ENCODE assay signal across 9 cellular contexts in the genomic region with DNA sequence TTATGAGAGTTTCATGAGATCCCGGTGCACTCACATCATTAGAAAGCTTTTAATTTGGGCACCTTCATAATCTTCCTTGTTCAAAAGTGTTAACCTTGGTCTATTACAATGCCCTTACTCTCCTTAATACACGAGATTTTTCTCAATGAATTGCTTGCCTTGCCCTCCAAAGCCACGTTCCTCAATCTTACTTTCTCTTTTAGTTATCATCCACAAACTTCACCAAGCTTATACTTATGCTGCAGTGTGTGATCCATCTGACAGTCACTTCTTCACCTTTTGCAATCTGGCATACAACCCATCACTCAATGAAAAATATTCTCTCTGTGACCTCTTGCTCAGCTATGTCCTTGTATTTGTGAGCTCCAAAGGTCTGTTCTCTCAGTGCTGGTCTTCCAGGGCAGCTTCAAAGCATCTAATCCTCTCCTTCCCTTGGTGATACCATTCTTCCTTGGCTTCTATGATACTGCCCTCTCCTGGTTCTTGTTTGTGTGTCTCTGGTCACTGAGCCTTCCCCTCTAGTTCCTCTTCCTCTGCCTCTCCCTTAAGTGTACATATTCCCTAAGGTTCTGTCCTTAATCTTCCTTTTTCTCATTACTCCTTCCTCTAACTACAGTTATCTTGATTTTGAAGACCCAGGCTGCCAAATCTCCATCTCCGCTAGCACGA.
DNase-seq lines count a peak whose midpoint lies in the region; ATAC-seq and TF ChIP-seq lines count a peak whose summit lies in the region.
"Had no signal": no experiment of that assay in that cellular context is flagged by ENCODE, and none has a peak within 500 bp of the region (broad histone marks: within the 10 kb centered on the region; RNA-seq: fewer than 3 reads in every experiment).

No MANE protein-coding gene starts in this region.

- CTCF ChIA-PET in AG04450 (lab: Charles Lee), result interaction anchor here (0.7 to 1.6 kb wide), 24 partner anchors 9 to 387 kb away, joined by 3 to 7 read pairs (median 3); a partner anchor contains a TSS

- peaks cover 3% of the 10 kb centered on the region; the same call in 1 of the 2 replicates for H3K9me3 ChIP-seq in AG04450 (ENCODE audit: control insufficient read depth, insufficient read depth, low read length)

- peak; percentile 59 for TF ChIP-seq CTCF in AG04450 (IDR thresholded peaks at IDR 0.05; ENCODE audit: low read depth, low read length)

- ATAC-seq in GM19395 (IDR thresholded peaks at IDR 0.05; ENCODE audit: unreplicated experiment) (peak; percentile 75), esophagus mucosa (peak; percentile 53), HG03097 (IDR thresholded peaks at IDR 0.05; ENCODE audit: low FRiP score, unreplicated experiment) (no peak)

- H3K27me3 ChIP-seq in AG04450 (ENCODE audit: control insufficient read depth, insufficient read depth, low read length), result no peaks in the 10 kb centered on the region

- POLR2A ChIA-PET in AG04450 (lab: Yijun Ruan, JAX), result interaction anchor here (0.6 to 0.9 kb wide), 2 partner anchors 202 to 223 kb away, joined by 3 to 4 read pairs; a partner anchor contains a TSS

- DNase-seq in AG04450 (ENCODE audit: low read depth, low spot score), result no peak
- DNase-seq in NCI-H69 (lab: John Stamatoyannopoulos, UW), result peak; percentile 47
- peak; percentile 89 for DNase-seq in pons (ENCODE audit: low spot score)
- DNase-seq in GOT3 (lab: John Stamatoyannopoulos, UW), result no peak
- no peak for DNase-seq in NCI-H446 treated with DMSO at 0.1 percent for 48 hours (lab: John Stamatoyannopoulos, UW)
- DNase-seq: activated naive CD8-positive, alpha-beta T cell treated with anti-CD3 and anti-CD28 coated beads, Interleukin-2, amount 10 ng/mL, durations not matched to agents 7 days and 5 days had no signal

- peak overlapping the region; percentile 26 for H3K4me3 ChIP-seq in AG04450 (ENCODE audit: low read depth, low read length)

- H3K27ac ChIP-seq in AG04450 (ENCODE audit: low read depth, low read length), result no peak overlapping the region

Comparison
In these comparisons a context has a peak if more than half of its experiments do, and no peak if none do; other contexts are left out.
1. DNase-seq: peak in NCI-H69 (single experiment) and pons (single experiment); none in AG04450 (single experiment), GOT3 (single experiment) and NCI-H446 treated with DMSO at 0.1 percent for 48 hours (single experiment).